Comparison of ENCODE assay signal across 13 cellular contexts in genomic region chr1:209626633-209627348, GRCh38. TPM values are rescaled to one million over a fixed set of nuclear protein-coding genes. Genes with fewer than 3 reads are reported as not detected.
DNase-seq lines count a peak whose midpoint lies in the region; ATAC-seq and TF ChIP-seq lines count a peak whose summit lies in the region.
"Had no signal": no experiment of that assay in that cellular context is flagged by ENCODE, and none has a peak within 500 bp of the region (broad histone marks: within the 10 kb centered on the region; RNA-seq: fewer than 3 reads in every experiment).

No MANE protein-coding gene starts in this region.

- TF ChIP-seq CTCF in heart right ventricle (IDR thresholded peaks at IDR 0.05) = no peak
- no peak for TF ChIP-seq CTCF in glutamatergic neuron (IDR thresholded peaks at IDR 0.05; ENCODE audit: partially characterized antibody, unreplicated experiment)

- H3K4me3 ChIP-seq in heart right ventricle (peak overlapping the region in 3 of 10 donors; percentile 11 to 32 (median 14)), subcutaneous abdominal adipose tissue (ENCODE audit: low read depth in 1 of 5, low read length in 5 of 5) (peak overlapping the region in 2 of 5 donors; percentile 49 to 55)
- H3K4me3 ChIP-seq: coronary artery, testis had no signal

- H3K9me3 Mint-ChIP-seq in glutamatergic neuron (ENCODE audit: unreplicated experiment) = peaks cover 7% of the 10 kb centered on the region
- H3K9me3 Mint-ChIP-seq: activated CD8-positive, alpha-beta T cell treated with anti-CD3 and anti-CD28 coated beads for 36 hours; activated T-helper 1 cell treated with anti-CD3 and anti-CD28 coated beads, Interleukin-12 subunit alpha, Interleukin-12 subunit beta, Interleukin-2, Interleukin-4 antibody, amounts not matched to agents 30 ng/mL and 10 ng/mL and 1 ng/mL, durations not matched to agents 14 hours and 24 hours and 36 hours had no signal

- peaks cover 20 to 65% (median 47%) of the 10 kb centered on the region in 9 donors for H3K4me1 ChIP-seq in heart right ventricle
- peaks cover 5 to 54% (median 37%) of the 10 kb centered on the region in 5 donors for H3K4me1 ChIP-seq in subcutaneous abdominal adipose tissue (ENCODE audit: control insufficient read depth in 5 of 5, insufficient read depth in 5 of 5, low read length in 5 of 5)

- 89% methylated on average over 20 of the region's 20 CpGs for WGBS in heart right ventricle, 2 donors

- peak in 2 of 8 donors; percentile 2 to 5 for ATAC-seq in heart right ventricle
- no peak for ATAC-seq in Right ventricle myocardium superior (ENCODE audit: poor library complexity)

- H3K27ac ChIP-seq in heart right ventricle = peak overlapping the region in 6 of 10 donors; percentile 13 to 76 (median 69)
- peak overlapping the region; percentile 76 for H3K27ac ChIP-seq in subcutaneous abdominal adipose tissue (ENCODE audit: low read depth, low read length)
- H3K27ac ChIP-seq: coronary artery, testis had no signal

- DNase-seq in heart right ventricle (no peak), Right ventricle myocardium superior (no peak), OCI-M1 (lab: John Stamatoyannopoulos, UW) (peak; percentile 21), glutamatergic neuron (no peak), hypothalamus (lab: John Stamatoyannopoulos, UW) (no peak), A172 (ENCODE audit: low spot score) (no peak), GM19238 (ENCODE audit: insufficient read length, low spot score) (no peak)

- H3K27me3 ChIP-seq in heart right ventricle (no peaks in the 10 kb centered on the region), subcutaneous abdominal adipose tissue (ENCODE audit: control insufficient read depth in 5 of 5, insufficient read depth in 4 of 5, low read length in 5 of 5) (peaks cover 0 to 3% (median 0%) of the 10 kb centered on the region in 5 donors)
- H3K27me3 ChIP-seq: testis had no signal

- intact Hi-C loops in heart right ventricle (cut with DNase I) = loop anchor here in 9 of 10 donors (2.0 to 10.0 kb wide), 11 partner anchors 24 to 121 kb away; no protein-coding TSS in a partner anchor
- intact Hi-C loops in Right ventricle myocardium superior (cut with DNase I) = no loop called here

- no peak overlapping the region for H3K4me3 Mint-ChIP-seq in glutamatergic neuron (ENCODE audit: unreplicated experiment)
- H3K4me3 Mint-ChIP-seq: activated CD8-positive, alpha-beta T cell treated with anti-CD3 and anti-CD28 coated beads for 36 hours; activated T-helper 1 cell treated with anti-CD3 and anti-CD28 coated beads, Interleukin-12 subunit alpha, Interleukin-12 subunit beta, Interleukin-2, Interleukin-4 antibody, amounts not matched to agents 30 ng/mL and 10 ng/mL and 1 ng/mL, durations not matched to agents 14 hours and 24 hours and 36 hours had no signal

- H3K4me1 Mint-ChIP-seq in glutamatergic neuron (ENCODE audit: low read depth, unreplicated experiment) = peaks cover 18% of the 10 kb centered on the region

- peak overlapping the region in 3 of 5 donors; percentile 21 to 53 (median 24) for H3K9ac ChIP-seq in subcutaneous abdominal adipose tissue (ENCODE audit: low read length in 5 of 5)

- H3K36me3 ChIP-seq in heart right ventricle (no peaks in the 10 kb centered on the region), subcutaneous abdominal adipose tissue (ENCODE audit: control insufficient read depth in 5 of 5, insufficient read depth in 5 of 5, low read length in 5 of 5) (peaks cover 0 to 22% (median 6%) of the 10 kb centered on the region in 5 donors)

- H3K27me3 Mint-ChIP-seq in glutamatergic neuron (ENCODE audit: unreplicated experiment) = peaks cover 10% of the 10 kb centered on the region

- no peaks in the 10 kb centered on the region for H3K36me3 Mint-ChIP-seq in glutamatergic neuron (ENCODE audit: unreplicated experiment)

- H3K9me3 ChIP-seq in heart right ventricle (no peaks in the 10 kb centered on the region), subcutaneous abdominal adipose tissue (ENCODE audit: control insufficient read depth in 5 of 5, low read length in 5 of 5) (no peaks in the 10 kb centered on the region)
- H3K9me3 ChIP-seq: testis had no signal

- peak overlapping the region; percentile 78 for H3K27ac Mint-ChIP-seq in glutamatergic neuron (ENCODE audit: unreplicated experiment)
- H3K27ac Mint-ChIP-seq: activated CD8-positive, alpha-beta T cell treated with anti-CD3 and anti-CD28 coated beads for 36 hours; activated T-helper 1 cell treated with anti-CD3 and anti-CD28 coated beads, Interleukin-12 subunit alpha, Interleukin-12 subunit beta, Interleukin-2, Interleukin-4 antibody, amounts not matched to agents 30 ng/mL and 10 ng/mL and 1 ng/mL, durations not matched to agents 14 hours and 24 hours and 36 hours had no signal

RNA-seq across cellular contexts. Expression of gene LAMB3, which starts 25.4 kb away (rescaled TPM):
- total RNA-seq in heart right ventricle (1 to 10 TPM; 2.3 to 6.0 (median 3.8) TPM), Right ventricle myocardium superior (5.0 TPM), glutamatergic neuron (ENCODE audit: unreplicated experiment) (0.54 TPM)
- 1 to 10 TPM; 1.6 to 3.7 TPM for polyA plus RNA-seq in heart right ventricle
- 7.0 and 13.7 TPM in 2 replicates for total RNA-seq in A172 (2014; rRNA removed; shearing (Covaris generic))

RNA-seq across cellular contexts. Expression of gene CAMK1G, which starts 43.3 kb away (rescaled TPM):
- total RNA-seq in heart right ventricle = under 1 TPM in 3 of 10 donors, not detected in 7; 0.11 to 0.71 (median 0.21) TPM
- polyA plus RNA-seq in heart right ventricle = not detected
- not detected for total RNA-seq in Right ventricle myocardium superior
- total RNA-seq in glutamatergic neuron (ENCODE audit: unreplicated experiment) = 2.0 TPM
- not detected in 2 replicates for total RNA-seq in A172 (2014; rRNA removed; shearing (Covaris generic))
- total RNA-seq: activated CD8-positive, alpha-beta T cell treated with anti-CD3 and anti-CD28 coated beads for 36 hours; myocyte had no signal

RNA-seq across cellular contexts. Expression of gene G0S2, which starts 48.4 kb away (rescaled TPM):
- total RNA-seq in heart right ventricle (100 to 1,000 TPM in 7 of 10 donors, 10 to 100 TPM in 3; 75.3 to 491 (median 131) TPM), Right ventricle myocardium superior (453 TPM), glutamatergic neuron (ENCODE audit: unreplicated experiment) (2.5 TPM)
- polyA plus RNA-seq in heart right ventricle = 100 to 1,000 TPM in 1 of 2 donors, 10 to 100 TPM in 1; 90.0 to 223 TPM
- total RNA-seq in A172 (2014; rRNA removed; shearing (Covaris generic)) = not detected in 2 replicates

Comparison
In these comparisons a context has a peak if more than half of its experiments do, and no peak if none do; other contexts are left out.
1. RNA of gene G0S2, which starts 48.4 kb away (total RNA-seq): 453 TPM in Right ventricle myocardium superior (single experiment) and 75.3 to 491 TPM in heart right ventricle; 2.5 TPM in glutamatergic neuron (single experiment) and not detected in A172; every median in the first group is over 10 times any median in the second.